Comparison of ENCODE assay signal across 8 cellular contexts in the genomic region with DNA sequence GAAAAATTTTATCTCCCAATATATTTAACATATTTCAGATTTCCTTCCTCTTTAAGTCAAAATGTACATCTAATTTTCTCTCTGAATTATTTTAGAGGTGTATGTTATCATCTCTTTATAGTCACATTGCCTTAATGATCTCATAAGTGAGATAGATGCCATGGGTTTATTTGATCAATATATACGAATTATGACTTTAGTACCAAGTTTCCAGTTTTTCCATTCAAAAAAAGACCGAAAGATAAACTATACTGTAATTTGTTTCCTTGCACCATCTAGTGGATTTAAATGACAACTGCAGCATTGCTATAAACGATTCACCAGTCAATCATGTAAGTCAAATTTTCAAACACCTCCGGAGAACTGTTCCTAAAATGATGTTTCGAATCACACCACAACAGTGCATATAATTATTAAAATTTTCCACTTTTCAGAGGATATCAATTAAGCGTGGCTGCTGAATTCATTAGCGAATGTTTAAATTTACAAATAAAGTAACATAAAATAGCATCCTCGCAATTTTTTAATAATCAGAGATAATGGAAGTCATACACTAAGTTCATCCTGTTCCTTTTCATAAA. TPM values are rescaled to one million over a fixed set of nuclear protein-coding genes. Genes with fewer than 3 reads are reported as not detected.
DNase-seq lines count a peak whose midpoint lies in the region; ATAC-seq, FAIRE-seq and TF ChIP-seq lines count a peak whose summit lies in the region.

No MANE protein-coding gene starts in this region.

- H3K9me3 ChIP-seq in A549, result no peaks in the 10 kb centered on the region

- no peaks in the 10 kb centered on the region for H3K9me3 Mint-ChIP-seq in effector memory CD8-positive, alpha-beta T cell
- H3K9me3 Mint-ChIP-seq in memory B cell (no peaks in the 10 kb centered on the region), type B pancreatic cell (no peaks in the 10 kb centered on the region)

- peak; percentile 70 to 81 for TF ChIP-seq RAD21 in A549 (conservative IDR thresholded peaks at IDR 0.05 in 1 of 2, IDR thresholded peaks at IDR 0.05 in 1 of 2)

- TF ChIP-seq CTCF in A549 (IDR thresholded peaks at IDR 0.05) (peak; percentile 83), GM12874 (IDR thresholded peaks at IDR 0.05; ENCODE audit: insufficient read depth, low read depth, low read length) (peak; percentile 36), type B pancreatic cell (conservative IDR thresholded peaks at IDR 0.05) (peak; percentile 79)

- ATAC-seq in A549, result peak; percentile 77 to 82
- peak; percentile 57 for ATAC-seq in HG02678 (IDR thresholded peaks at IDR 0.05; ENCODE audit: unreplicated experiment)
- ATAC-seq in effector memory CD8-positive, alpha-beta T cell (replicated peaks), result peak; percentile 53
- ATAC-seq in memory B cell (ENCODE audit: low read depth), result peak; percentile 44

- H3K4me3 ChIP-seq in A549, result peak overlapping the region; percentile 66

- no peak for TF ChIP-seq POLR2A in A549 (IDR thresholded peaks at IDR 0.05; ENCODE audit: low read length)

- H3K4me1 ChIP-seq in A549, result peaks cover 21% of the 10 kb centered on the region

- POLR2A ChIA-PET in A549 (lab: Yijun Ruan, JAX), result no interaction called here

- peak overlapping the region; percentile 99 to 100 for H3K27ac Mint-ChIP-seq in effector memory CD8-positive, alpha-beta T cell
- H3K27ac Mint-ChIP-seq in memory B cell (peak overlapping the region; percentile 99), type B pancreatic cell (peak overlapping the region; percentile 100)

- FAIRE-seq in A549 (lab: Jason Lieb, UNC), result peak; percentile 65

- peaks cover 45% of the 10 kb centered on the region for H3K36me3 Mint-ChIP-seq in effector memory CD8-positive, alpha-beta T cell (ENCODE audit: insufficient read depth)
- H3K36me3 Mint-ChIP-seq in memory B cell (peaks cover 15% of the 10 kb centered on the region), type B pancreatic cell (peaks cover 44% of the 10 kb centered on the region)

- H3K27me3 Mint-ChIP-seq in effector memory CD8-positive, alpha-beta T cell, result no peaks in the 10 kb centered on the region
- H3K27me3 Mint-ChIP-seq in memory B cell, result no peaks in the 10 kb centered on the region
- H3K27me3 Mint-ChIP-seq in type B pancreatic cell, result no peaks in the 10 kb centered on the region

- peak overlapping the region; percentile 81 to 96 for H3K27ac ChIP-seq in A549

- no peak for TF ChIP-seq EP300 in A549 (IDR thresholded peaks at IDR 0.05)

- peaks cover 41 to 51% of the 10 kb centered on the region in 2 donors for H3K4me1 Mint-ChIP-seq in effector memory CD8-positive, alpha-beta T cell (ENCODE audit: low read depth in 2 of 2)
- H3K4me1 Mint-ChIP-seq in memory B cell, result peaks cover 37% of the 10 kb centered on the region
- H3K4me1 Mint-ChIP-seq in type B pancreatic cell (ENCODE audit: unreplicated experiment), result peaks cover 27% of the 10 kb centered on the region

- peak overlapping the region; percentile 96 to 99 for H3K4me3 Mint-ChIP-seq in effector memory CD8-positive, alpha-beta T cell
- H3K4me3 Mint-ChIP-seq in memory B cell (peak overlapping the region; percentile 86), type B pancreatic cell (peak overlapping the region; percentile 98)

- CTCF ChIA-PET in A549 (lab: Yijun Ruan, JAX), result interaction anchor here (0.7 to 1.1 kb wide), 2 partner anchors 121 to 760 kb away, joined by 3 read pairs; no protein-coding TSS in a partner anchor

- WGBS in A549 (ENCODE audit: missing lambda C conversion rate), result 2% methylated on average over 8 of the region's 8 CpGs

- DNase-seq in A549 (ENCODE audit: low read depth in 1 of 2, low spot score in 1 of 2) (peak; percentile 56 to 85), NAMALWA (ENCODE audit: low spot score) (peak; percentile 84), SK-N-DZ (ENCODE audit: low spot score) (peak; percentile 88), memory B cell (ENCODE audit: low spot score in 2 of 2) (no peak), type B pancreatic cell (ENCODE audit: extremely low spot score, unreplicated experiment) (no peak)
- DNase-seq in effector memory CD8-positive, alpha-beta T cell, result peak in 2 of 3 experiments; percentile 5 to 15

- H3K4me2 ChIP-seq in A549, result peak overlapping the region; percentile 70

TF ChIP-seq in A549, 52 proteins besides CTCF, POLR2A, EP300 and RAD21:
- TF ChIP-seq SREBF2 (IDR thresholded peaks at IDR 0.05) (no peak), KDM5A (IDR thresholded peaks at IDR 0.05) (peak; percentile 76), SMC3 (IDR thresholded peaks at IDR 0.05) (peak; percentile 60), MYC (IDR thresholded peaks at IDR 0.05; ENCODE audit: borderline replicate concordance, low read length) (no peak)
- TF ChIP-seq, protein P1, sequence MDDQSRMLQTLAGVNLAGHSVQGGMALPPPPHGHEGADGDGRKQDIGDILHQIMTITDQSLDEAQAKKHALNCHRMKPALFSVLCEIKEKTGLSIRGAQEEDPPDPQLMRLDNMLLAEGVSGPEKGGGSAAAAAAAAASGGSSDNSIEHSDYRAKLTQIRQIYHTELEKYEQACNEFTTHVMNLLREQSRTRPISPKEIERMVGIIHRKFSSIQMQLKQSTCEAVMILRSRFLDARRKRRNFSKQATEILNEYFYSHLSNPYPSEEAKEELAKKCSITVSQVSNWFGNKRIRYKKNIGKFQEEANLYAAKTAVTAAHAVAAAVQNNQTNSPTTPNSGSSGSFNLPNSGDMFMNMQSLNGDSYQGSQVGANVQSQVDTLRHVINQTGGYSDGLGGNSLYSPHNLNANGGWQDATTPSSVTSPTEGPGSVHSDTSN (IDR thresholded peaks at IDR 0.05), result 0 out of 2 replicates have a peak, but pooled peaks have one; percentile 30
- TF ChIP-seq, protein P2, sequence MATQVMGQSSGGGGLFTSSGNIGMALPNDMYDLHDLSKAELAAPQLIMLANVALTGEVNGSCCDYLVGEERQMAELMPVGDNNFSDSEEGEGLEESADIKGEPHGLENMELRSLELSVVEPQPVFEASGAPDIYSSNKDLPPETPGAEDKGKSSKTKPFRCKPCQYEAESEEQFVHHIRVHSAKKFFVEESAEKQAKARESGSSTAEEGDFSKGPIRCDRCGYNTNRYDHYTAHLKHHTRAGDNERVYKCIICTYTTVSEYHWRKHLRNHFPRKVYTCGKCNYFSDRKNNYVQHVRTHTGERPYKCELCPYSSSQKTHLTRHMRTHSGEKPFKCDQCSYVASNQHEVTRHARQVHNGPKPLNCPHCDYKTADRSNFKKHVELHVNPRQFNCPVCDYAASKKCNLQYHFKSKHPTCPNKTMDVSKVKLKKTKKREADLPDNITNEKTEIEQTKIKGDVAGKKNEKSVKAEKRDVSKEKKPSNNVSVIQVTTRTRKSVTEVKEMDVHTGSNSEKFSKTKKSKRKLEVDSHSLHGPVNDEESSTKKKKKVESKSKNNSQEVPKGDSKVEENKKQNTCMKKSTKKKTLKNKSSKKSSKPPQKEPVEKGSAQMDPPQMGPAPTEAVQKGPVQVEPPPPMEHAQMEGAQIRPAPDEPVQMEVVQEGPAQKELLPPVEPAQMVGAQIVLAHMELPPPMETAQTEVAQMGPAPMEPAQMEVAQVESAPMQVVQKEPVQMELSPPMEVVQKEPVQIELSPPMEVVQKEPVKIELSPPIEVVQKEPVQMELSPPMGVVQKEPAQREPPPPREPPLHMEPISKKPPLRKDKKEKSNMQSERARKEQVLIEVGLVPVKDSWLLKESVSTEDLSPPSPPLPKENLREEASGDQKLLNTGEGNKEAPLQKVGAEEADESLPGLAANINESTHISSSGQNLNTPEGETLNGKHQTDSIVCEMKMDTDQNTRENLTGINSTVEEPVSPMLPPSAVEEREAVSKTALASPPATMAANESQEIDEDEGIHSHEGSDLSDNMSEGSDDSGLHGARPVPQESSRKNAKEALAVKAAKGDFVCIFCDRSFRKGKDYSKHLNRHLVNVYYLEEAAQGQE (IDR thresholded peaks at IDR 0.05), result peak; percentile 11; the same call in 1 of the 2 replicates

RNA-seq across cellular contexts. Expression of gene ATXN7L3B, which starts 0.4 kb away (rescaled TPM):
- polyA plus RNA-seq in A549 (2011; rRNA removed) (28.8 and 32.8 TPM in 2 replicates), A549 (2017; fragmentation: RNase III; extraction: RNeasy Plus Mini Kit Qiagen cat#74134 plus additional on column Dnase treatment) (16.7 to 18.2 TPM (median 18.1 TPM) in 3 replicates)
- polyA plus RNA-seq in A549 (2012; cell fraction: cytosol; rRNA removed), result 7.7 and 9.7 TPM in 2 replicates
- 5.2 and 8.9 TPM in 2 replicates for polyA plus RNA-seq in A549 (2012; cell fraction: nucleus; rRNA removed)
- 29.5 and 30.2 TPM in 2 replicates for polyA minus RNA-seq in A549 (2011; rRNA and poly(A)+ RNA removed)
- 41.4 and 44.8 TPM in 2 replicates for polyA plus RNA-seq in SK-N-DZ (2014; cell fraction: cytosol; rRNA removed)
- polyA plus RNA-seq in SK-N-DZ (2014; cell fraction: nucleus; rRNA removed), result 19.1 and 21.8 TPM in 2 replicates
- 57.6 and 67.3 TPM in 2 replicates for total RNA-seq in type B pancreatic cell (ENCODE audit: low replicate concordance)

Comparison
In these comparisons a context has a peak if more than half of its experiments do, and no peak if none do; other contexts are left out.
1. DNase-seq: peak in A549 (2 of 2), NAMALWA (single experiment), SK-N-DZ (single experiment) and effector memory CD8-positive, alpha-beta T cell (2 of 3); none in memory B cell (0 of 2) and type B pancreatic cell (single experiment).
2. Peak in every context shown above with its lines, with median percentiles within 50 percentile points of each other: ATAC-seq, CTCF ChIP-seq, H3K27ac Mint-ChIP-seq and H3K4me3 Mint-ChIP-seq.